Comparison of ENCODE assay signal across 8 cellular contexts in the genomic region with DNA sequence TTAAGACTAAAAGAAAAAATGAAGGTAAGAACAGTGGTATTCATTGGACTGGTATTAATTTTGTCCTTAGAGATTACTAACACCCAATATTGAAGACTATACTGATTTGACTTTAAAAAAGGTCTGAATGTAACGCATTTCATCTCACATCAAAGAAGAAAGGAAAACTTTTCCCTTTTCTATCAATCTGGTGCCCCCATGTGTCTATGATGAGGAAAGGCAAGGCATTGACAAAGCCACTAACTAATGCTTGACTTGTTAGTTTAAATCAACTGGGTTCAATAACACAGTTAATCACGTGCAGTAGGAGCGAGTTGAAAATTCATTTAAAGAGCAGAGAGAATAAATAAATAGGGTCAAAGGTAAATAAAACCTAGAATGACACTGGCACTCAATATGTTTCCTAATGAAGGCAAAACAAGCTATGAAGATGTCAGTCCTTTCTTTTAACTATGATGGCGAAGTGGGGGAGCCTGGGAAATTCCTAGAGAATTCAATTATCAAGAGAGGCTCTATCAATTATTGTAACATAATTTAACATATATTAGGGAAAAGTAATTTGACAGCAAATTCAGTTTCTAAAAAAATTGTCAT.
DNase-seq lines count a peak whose midpoint lies in the region; ATAC-seq and TF ChIP-seq lines count a peak whose summit lies in the region.

No MANE protein-coding gene starts in this region.

- peaks cover 27% of the 10 kb centered on the region for H3K4me1 Mint-ChIP-seq in chondrocyte (ENCODE audit: low read depth)

- H3K9me3 Mint-ChIP-seq in chondrocyte (ENCODE audit: low read depth) = peaks cover 9% of the 10 kb centered on the region

- no peaks in the 10 kb centered on the region for H3K36me3 ChIP-seq in cardiac muscle cell

- DNase-seq in cardiac muscle cell (ENCODE audit: low read depth in 1 of 2, low spot score in 1 of 2) (peak; percentile 45 to 54), Right ventricle myocardium inferior (ENCODE audit: missing footprints) (no peak), NCI-H345 treated with DMSO at 0.1 percent for 48 hours (lab: John Stamatoyannopoulos, UW; ENCODE audit: unreplicated experiment) (peak; percentile 6), chondrocyte (ENCODE audit: low spot score) (no peak), medulla oblongata (ENCODE audit: extremely low spot score) (peak; percentile 76)
- no peak for DNase-seq in stimulated activated naive CD4-positive, alpha-beta T cell (lab: John Stamatoyannopoulos, UW)

- no peaks in the 10 kb centered on the region for H3K27me3 ChIP-seq in cardiac muscle cell

- no peak overlapping the region for H3K4me3 Mint-ChIP-seq in chondrocyte (ENCODE audit: unreplicated experiment)

- no peak overlapping the region for H3K27ac Mint-ChIP-seq in chondrocyte (ENCODE audit: unreplicated experiment)

- no peaks in the 10 kb centered on the region for H3K9me3 ChIP-seq in cardiac muscle cell (ENCODE audit: low read depth)

- H3K27ac ChIP-seq in cardiac muscle cell = no peak overlapping the region

- intact Hi-C loops in Right ventricle myocardium inferior (cut with DNase I) = loop anchor here (5.0 kb wide), 3 partner anchors 91 to 224 kb away; no protein-coding TSS in a partner anchor

- ATAC-seq in Right ventricle myocardium inferior = no peak
- ATAC-seq in HG02981 (IDR thresholded peaks at IDR 0.05; ENCODE audit: unreplicated experiment) = no peak
- ATAC-seq in HG03439 (IDR thresholded peaks at IDR 0.05; ENCODE audit: unreplicated experiment) = no peak

- peaks cover 6% of the 10 kb centered on the region for H3K4me1 ChIP-seq in cardiac muscle cell (ENCODE audit: low read depth)

- peak; percentile 62 for TF ChIP-seq CTCF in cardiac muscle cell (IDR thresholded peaks at IDR 0.05; ENCODE audit: low read depth, low read length)
- peak; percentile 98 for TF ChIP-seq CTCF in chondrocyte (IDR thresholded peaks at IDR 0.05)

- no peaks in the 10 kb centered on the region for H3K27me3 Mint-ChIP-seq in chondrocyte (ENCODE audit: low read depth)

- H3K4me3 ChIP-seq in cardiac muscle cell = no peak overlapping the region

- H3K36me3 Mint-ChIP-seq in chondrocyte (ENCODE audit: low read depth) = peaks cover 19% of the 10 kb centered on the region

Comparison
In these comparisons a context has a peak if more than half of its experiments do, and no peak if none do; other contexts are left out.
1. DNase-seq: peak in cardiac muscle cell (2 of 2), NCI-H345 treated with DMSO at 0.1 percent for 48 hours (single experiment) and medulla oblongata (single experiment); none in Right ventricle myocardium inferior (single experiment), chondrocyte (single experiment) and stimulated activated naive CD4-positive, alpha-beta T cell (0 of 6).